8 cellular contexts compared by ENCODE assay signal in the genomic region with DNA sequence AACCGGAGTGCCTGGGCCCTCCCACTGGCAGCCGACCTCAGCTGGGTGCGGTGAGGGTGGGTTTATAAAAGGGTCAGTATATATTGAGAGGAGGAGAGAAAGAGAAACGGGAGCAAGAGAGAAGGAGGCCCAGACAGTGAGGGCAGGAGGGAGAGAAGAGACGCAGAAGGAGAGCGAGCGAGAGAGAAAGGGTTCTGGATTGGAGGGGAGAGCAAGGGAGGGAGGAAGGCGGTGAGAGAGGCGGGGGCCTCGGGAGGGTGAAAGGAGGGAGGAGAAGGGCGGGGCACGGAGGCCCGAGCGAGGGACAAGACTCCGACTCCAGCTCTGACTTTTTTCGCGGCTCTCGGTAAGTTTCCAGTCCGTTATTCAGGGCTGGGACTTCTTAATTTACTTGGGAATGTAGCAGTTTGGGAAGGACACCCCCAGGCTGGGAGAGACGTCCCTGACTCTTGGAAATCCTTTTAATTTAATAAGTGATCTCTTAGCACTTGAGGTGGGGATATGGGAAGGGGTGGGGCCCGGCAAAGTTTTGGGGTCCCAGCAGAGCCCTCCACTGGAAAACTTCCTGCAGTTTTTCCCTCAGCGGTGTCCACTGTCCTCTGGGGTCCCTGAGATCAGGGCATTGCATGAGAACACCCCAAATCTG. TPM values are rescaled to one million over a fixed set of nuclear protein-coding genes. Genes with fewer than 3 reads are reported as not detected.
DNase-seq lines count a peak whose midpoint lies in the region; ATAC-seq and TF ChIP-seq lines count a peak whose summit lies in the region.

A gene with protein sequence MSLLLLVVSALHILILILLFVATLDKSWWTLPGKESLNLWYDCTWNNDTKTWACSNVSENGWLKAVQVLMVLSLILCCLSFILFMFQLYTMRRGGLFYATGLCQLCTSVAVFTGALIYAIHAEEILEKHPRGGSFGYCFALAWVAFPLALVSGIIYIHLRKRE (plus strand): TSS at position 288 of the 646 bp plus-strand sequence. CDS start 1,293 bp downstream, outside the sequence.

- no peaks in the 10 kb centered on the region for H3K79me2 ChIP-seq in PC-3 (ENCODE audit: low read length)

- H3K27me3 ChIP-seq in PC-3 (ENCODE audit: low read length), result no peaks in the 10 kb centered on the region
- H3K27me3 ChIP-seq in esophagus muscularis mucosa, result no peaks in the 10 kb centered on the region

- H3F3A ChIP-seq in PC-3 (ENCODE audit: low read length, unreplicated experiment), result no peaks in the 10 kb centered on the region

- POLR2A ChIA-PET in PC-3 (lab: Charles Lee; ENCODE audit: unreplicated experiment), result no interaction called here

- peak within 1 kb of the TSS; percentile 95 for H3K4me3 Mint-ChIP-seq in natural killer cell
- H3K4me3 Mint-ChIP-seq in stimulated activated naive CD8-positive, alpha-beta T cell treated with anti-CD3 and anti-CD28 coated beads, Interleukin-15, amount 100 ng/mL, for 72 hours, result peak within 1 kb of the TSS; percentile 86 to 96

- H3K27ac ChIP-seq in PC-3 (ENCODE audit: low read length), result peak within 1 kb of the TSS; percentile 71
- peak within 1 kb of the TSS; percentile 90 to 92 (median 91) for H3K27ac ChIP-seq in esophagus muscularis mucosa (replicated peaks in 1 of 4)

- H3K9me2 ChIP-seq in PC-3 (replicated peaks; ENCODE audit: low read length), result no peaks in the 10 kb centered on the region

- DNase-seq in PC-3 (peak; percentile 56), activated T-cell treated with anti-CD3 and anti-CD28 coated beads for 48 hours (ENCODE audit: low read depth) (peak; percentile 80), esophagus muscularis mucosa (ENCODE audit: extremely low spot score) (no peak), natural killer cell (peak; percentile 64)
- DNase-seq in stimulated activated naive CD8-positive, alpha-beta T cell treated with anti-CD3 and anti-CD28 coated beads, Interleukin-15, amount 100 ng/mL, for 72 hours, result peak; percentile 77 to 85

- H3K36me3 ChIP-seq in PC-3 (ENCODE audit: low read depth, low read length) (no peaks in the 10 kb centered on the region), esophagus muscularis mucosa (peaks cover 3 to 22% (median 14%) of the 10 kb centered on the region in 4 donors)

- H3K36me3 Mint-ChIP-seq in natural killer cell, result no peaks in the 10 kb centered on the region

- H3K4me1 ChIP-seq in PC-3 (ENCODE audit: insufficient read depth, low read length) (peaks cover 33% of the 10 kb centered on the region), esophagus muscularis mucosa (peaks cover 55 to 87% (median 82%) of the 10 kb centered on the region in 4 donors)

- WGBS in esophagus muscularis mucosa, result 8% methylated on average over 21 of the region's 22 CpGs

- H3K9me3 Mint-ChIP-seq in natural killer cell, result no peaks in the 10 kb centered on the region
- H3K9me3 Mint-ChIP-seq in stimulated activated naive CD8-positive, alpha-beta T cell treated with anti-CD3 and anti-CD28 coated beads, Interleukin-15, amount 100 ng/mL, for 72 hours, result no peaks in the 10 kb centered on the region

- no peak for TF ChIP-seq EP300 in esophagus muscularis mucosa (IDR thresholded peaks at IDR 0.05)

- H3K27me3 Mint-ChIP-seq in natural killer cell (ENCODE audit: low read depth in 2 of 2), result no peaks in the 10 kb centered on the region
- H3K27me3 Mint-ChIP-seq in stimulated activated naive CD8-positive, alpha-beta T cell treated with anti-CD3 and anti-CD28 coated beads, Interleukin-15, amount 100 ng/mL, for 72 hours, result no peaks in the 10 kb centered on the region

- H4K20me1 ChIP-seq in PC-3 (ENCODE audit: low read length), result no peaks in the 10 kb centered on the region

- CTCF ChIA-PET in PC-3 (lab: Charles Lee), result interaction anchor here (0.5 kb wide), 1 partner anchor 52 kb away, joined by 3 read pairs; no protein-coding TSS in a partner anchor

- H3K27ac Mint-ChIP-seq in natural killer cell, result peak within 1 kb of the TSS; percentile 99 to 100
- peak within 1 kb of the TSS; percentile 94 to 98 for H3K27ac Mint-ChIP-seq in stimulated activated naive CD8-positive, alpha-beta T cell treated with anti-CD3 and anti-CD28 coated beads, Interleukin-15, amount 100 ng/mL, for 72 hours

- intact Hi-C loops in PC-3 (cut with micrococcal nuclease) (no loop called here), esophagus muscularis mucosa (cut with DNase I) (no loop called here), natural killer cell (cut with micrococcal nuclease) (no loop called here)

- peak within 1 kb of the TSS; percentile 80 for H3K9ac ChIP-seq in PC-3 (ENCODE audit: low read length)

- H3K4me2 ChIP-seq in PC-3 (ENCODE audit: low read length), result peak within 1 kb of the TSS; percentile 82

- no peaks in the 10 kb centered on the region for H3K9me3 ChIP-seq in PC-3 (ENCODE audit: low read length)
- no peaks in the 10 kb centered on the region for H3K9me3 ChIP-seq in esophagus muscularis mucosa

- H3K4me3 ChIP-seq in PC-3 (ENCODE audit: low read length), result peak within 1 kb of the TSS; percentile 62
- H3K4me3 ChIP-seq in esophagus muscularis mucosa, result peak within 1 kb of the TSS; percentile 58 to 67 (median 61)

- H2AFZ ChIP-seq in PC-3 (ENCODE audit: low read length), result peak within 1 kb of the TSS; percentile 62

- TF ChIP-seq CTCF in PC-3 (conservative IDR thresholded peaks at IDR 0.05; ENCODE audit: low read depth, low read length) (no peak), esophagus muscularis mucosa (IDR thresholded peaks at IDR 0.05) (no peak), natural killer cell (IDR thresholded peaks at IDR 0.05) (no peak)

- peak; percentile 13 for ATAC-seq in PC-3
- ATAC-seq in natural killer cell, result peak; percentile 14 to 36 (median 22)
- ATAC-seq in stimulated activated naive CD8-positive, alpha-beta T cell treated with anti-CD3 and anti-CD28 coated beads, Interleukin-15, amount 100 ng/mL, for 72 hours, result peak; percentile 45
- no peak for ATAC-seq in GM18873 (IDR thresholded peaks at IDR 0.05; ENCODE audit: low FRiP score, unreplicated experiment)
- ATAC-seq in HG03095 (IDR thresholded peaks at IDR 0.05; ENCODE audit: unreplicated experiment), result no peak

- TF ChIP-seq POLR2A in GM19193 (IDR thresholded peaks at IDR 0.05; ENCODE audit: extremely low read depth, insufficient read depth, insufficient read length) (peak; percentile 61), esophagus muscularis mucosa (IDR thresholded peaks at IDR 0.05; ENCODE audit: low read depth) (peak; percentile 37)

- H3K4me1 Mint-ChIP-seq in natural killer cell, result peaks cover 81 to 91% of the 10 kb centered on the region in 2 donors
- peaks cover 95% of the 10 kb centered on the region for H3K4me1 Mint-ChIP-seq in stimulated activated naive CD8-positive, alpha-beta T cell treated with anti-CD3 and anti-CD28 coated beads, Interleukin-15, amount 100 ng/mL, for 72 hours

- BruUV-seq in PC-3 (replicated peaks; lab: Mats Ljungman, UMichigan), result TSS peak; percentile 59

RNA-seq across cellular contexts. Expression of the gene that starts here (rescaled TPM):
- total RNA-seq in PC-3 (2014; rRNA removed), result 31.9 and 38.1 TPM in 2 replicates
- 100 to 1,000 TPM in 1 of 4 donors, 10 to 100 TPM in 3; 54.8 to 115 (median 59.6) TPM for total RNA-seq in esophagus muscularis mucosa
- 100 to 1,000 TPM; 284 to 342 (median 334) TPM for total RNA-seq in natural killer cell

Comparison
In these comparisons a context has a peak if more than half of its experiments do, and no peak if none do; other contexts are left out.
1. ATAC-seq: peak in PC-3 (single experiment), natural killer cell (3 of 3) and stimulated activated naive CD8-positive, alpha-beta T cell treated with anti-CD3 and anti-CD28 coated beads, Interleukin-15, amount 100 ng/mL, for 72 hours (single experiment); none in GM18873 (single experiment) and HG03095 (single experiment).